In the genomic region with DNA sequence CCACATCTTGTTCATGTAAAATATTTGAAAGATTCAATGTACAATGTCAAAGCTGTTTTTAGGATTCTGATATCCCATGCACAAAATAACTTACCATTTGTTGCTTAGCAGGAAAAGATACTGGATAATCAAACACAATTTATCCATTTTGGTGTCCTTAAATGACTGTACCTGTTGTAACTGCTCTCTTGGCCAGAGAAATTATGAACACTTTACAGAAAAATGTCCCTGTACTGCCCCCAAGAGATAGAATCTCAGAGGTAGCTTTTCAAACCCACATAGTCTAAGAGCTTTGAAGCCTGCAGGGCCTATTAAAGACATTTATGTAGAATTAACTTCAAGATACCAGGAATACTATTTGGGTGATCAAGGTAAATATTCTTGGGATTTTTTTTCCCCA, we compare ENCODE assay signal across 11 cellular contexts. TPM values are rescaled to one million over a fixed set of nuclear protein-coding genes. Genes with fewer than 3 reads are reported as not detected.
DNase-seq lines count a peak whose midpoint lies in the region; ATAC-seq and TF ChIP-seq lines count a peak whose summit lies in the region.
"Had no signal": no experiment of that assay in that cellular context is flagged by ENCODE, and none has a peak within 500 bp of the region (broad histone marks: within the 10 kb centered on the region; RNA-seq: fewer than 3 reads in every experiment).

No MANE protein-coding gene starts in this region.

- DNase-seq in MCF 10A (ENCODE audit: unreplicated experiment): peak; percentile 22
- no peak for DNase-seq in breast epithelium (ENCODE audit: low spot score in 2 of 2)
- DNase-seq in RPMI8226: peak; percentile 38
- DNase-seq in foreskin keratinocyte: no peak
- no peak for DNase-seq in upper lobe of right lung
- no peak for DNase-seq in SK-N-DZ (ENCODE audit: low spot score)
- no peak for DNase-seq in thyroid gland
- no peak for DNase-seq in SHP77 (lab: John Stamatoyannopoulos, UW)
- DNase-seq: retina had no signal

- BruUV-seq in MCF 10A (replicated peaks; lab: Mats Ljungman, UMichigan): no TSS peak

- POLR2A ChIA-PET in MCF 10A (lab: Yijun Ruan, JAX): interaction anchor here (0.9 to 1.2 kb wide), 2 partner anchors 12 to 13 kb away, joined by 3 read pairs; a partner anchor contains a TSS

- no peaks in the 10 kb centered on the region for H3K27me3 Mint-ChIP-seq in MCF 10A (ENCODE audit: insufficient read depth, unreplicated experiment)

- CTCF ChIA-PET in MCF 10A (lab: Yijun Ruan, JAX): interaction anchor here (0.6 to 1.6 kb wide), 4 partner anchors 45 to 60 kb away, joined by 3 to 5 read pairs (median 4); a partner anchor contains a TSS

- H3K4me3 ChIP-seq in breast epithelium (no peak overlapping the region), upper lobe of right lung (no peak overlapping the region), thyroid gland (replicated peaks in 1 of 3) (no peak overlapping the region)
- H3K4me3 ChIP-seq: BLaER1 had no signal

- H3K4me3 Mint-ChIP-seq in MCF 10A (ENCODE audit: unreplicated experiment): no peak overlapping the region

- TF ChIP-seq POLR2A in breast epithelium (IDR thresholded peaks at IDR 0.05) (no peak), thyroid gland (IDR thresholded peaks at IDR 0.05) (no peak)

- no peaks in the 10 kb centered on the region for H3K27me3 ChIP-seq in breast epithelium
- H3K27me3 ChIP-seq in foreskin keratinocyte: no peaks in the 10 kb centered on the region
- no peaks in the 10 kb centered on the region for H3K27me3 ChIP-seq in upper lobe of right lung
- no peaks in the 10 kb centered on the region for H3K27me3 ChIP-seq in thyroid gland
- H3K27me3 ChIP-seq: BLaER1 had no signal

- H3K27ac ChIP-seq in breast epithelium (no peak overlapping the region), foreskin keratinocyte (no peak overlapping the region), upper lobe of right lung (no peak overlapping the region), thyroid gland (no peak overlapping the region)
- H3K27ac ChIP-seq: BLaER1 had no signal

- H3K9me3 ChIP-seq in breast epithelium: no peaks in the 10 kb centered on the region
- no peaks in the 10 kb centered on the region for H3K9me3 ChIP-seq in upper lobe of right lung
- no peaks in the 10 kb centered on the region for H3K9me3 ChIP-seq in thyroid gland
- H3K9me3 ChIP-seq: BLaER1 had no signal

- H3K4me1 ChIP-seq in breast epithelium (no peaks in the 10 kb centered on the region), foreskin keratinocyte (peaks cover 22% of the 10 kb centered on the region), upper lobe of right lung (no peaks in the 10 kb centered on the region), thyroid gland (peaks cover 0 to 20% of the 10 kb centered on the region in 2 donors)

- H3K36me3 ChIP-seq in breast epithelium (no peaks in the 10 kb centered on the region), upper lobe of right lung (no peaks in the 10 kb centered on the region), thyroid gland (no peaks in the 10 kb centered on the region)
- H3K36me3 ChIP-seq: BLaER1 had no signal

- no peaks in the 10 kb centered on the region for H3K9me3 Mint-ChIP-seq in MCF 10A (ENCODE audit: unreplicated experiment)
- H3K9me3 Mint-ChIP-seq: activated naive CD4-positive, alpha-beta T cell treated with anti-CD3 and anti-CD28 coated beads, Interleukin-2, amount 50 U/mL, for 72 hours had no signal

- H3K4me1 Mint-ChIP-seq in MCF 10A (ENCODE audit: insufficient read depth, unreplicated experiment): peaks cover 12% of the 10 kb centered on the region

- H3K36me3 Mint-ChIP-seq in MCF 10A (ENCODE audit: insufficient read depth, unreplicated experiment): no peaks in the 10 kb centered on the region
- H3K36me3 Mint-ChIP-seq: activated naive CD4-positive, alpha-beta T cell treated with anti-CD3 and anti-CD28 coated beads, Interleukin-2, amount 50 U/mL, for 72 hours had no signal

- intact Hi-C loops in MCF 10A (cut with micrococcal nuclease) (loop anchor here (1.0 to 5.0 kb wide), 2 partner anchors 46 to 359 kb away; a partner anchor contains a TSS), breast epithelium (cut with DNase I; ENCODE audit: low total_unique reads) (no loop called here), upper lobe of right lung (cut with DNase I) (no loop called here), thyroid gland (cut with DNase I) (no loop called here)

- peak; percentile 7 for TF ChIP-seq CTCF in MCF 10A (IDR thresholded peaks at IDR 0.05; ENCODE audit: unreplicated experiment)
- no peak for TF ChIP-seq CTCF in breast epithelium (IDR thresholded peaks at IDR 0.05)
- peak; percentile 56 for TF ChIP-seq CTCF in foreskin keratinocyte (conservative IDR thresholded peaks at IDR 0.05)
- no peak for TF ChIP-seq CTCF in upper lobe of right lung (IDR thresholded peaks at IDR 0.05)
- TF ChIP-seq CTCF in thyroid gland (IDR thresholded peaks at IDR 0.05): peak in 3 of 6 experiments; percentile 37 to 66 (median 57)

- no peak overlapping the region for H3K27ac Mint-ChIP-seq in MCF 10A (ENCODE audit: low read depth, unreplicated experiment)
- H3K27ac Mint-ChIP-seq: activated naive CD4-positive, alpha-beta T cell treated with anti-CD3 and anti-CD28 coated beads, Interleukin-2, amount 50 U/mL, for 72 hours had no signal

- no peak for ATAC-seq in foreskin keratinocyte
- ATAC-seq in upper lobe of right lung: peak; percentile 52
- ATAC-seq: activated naive CD4-positive, alpha-beta T cell treated with anti-CD3 and anti-CD28 coated beads, Interleukin-2, amount 50 U/mL, for 72 hours had no signal

RNA-seq across cellular contexts. Expression of a gene that starts 12.2 kb away (rescaled TPM):
- total RNA-seq in MCF 10A (2022): 64.8 and 67.2 TPM in 2 replicates
- total RNA-seq in breast epithelium: 10 to 100 TPM; 33.4 to 37.8 (median 37.3) TPM
- total RNA-seq in foreskin keratinocyte: 40.2 and 45.1 TPM in 2 replicates
- polyA plus RNA-seq in foreskin keratinocyte: 19.2 and 23.4 TPM in 2 replicates
- 40.5 TPM for total RNA-seq in upper lobe of right lung
- 46.8 and 53.0 TPM in 2 replicates for polyA plus RNA-seq in SK-N-DZ (2014; cell fraction: cytosol; rRNA removed)
- polyA plus RNA-seq in SK-N-DZ (2014; cell fraction: nucleus; rRNA removed): 42.1 and 42.3 TPM in 2 replicates
- 10 to 100 TPM; 31.9 to 51.5 (median 46.4) TPM for total RNA-seq in thyroid gland

RNA-seq across cellular contexts. Expression of a gene that starts 46.9 kb away (rescaled TPM):
- total RNA-seq in MCF 10A (2022) (not detected in 2 replicates), breast epithelium (1 to 10 TPM in 1 of 3 donors, under 1 TPM in 2; 0.59 to 3.0 (median 0.66) TPM), foreskin keratinocyte (not detected in 2 replicates), upper lobe of right lung (0.20 TPM), thyroid gland (10 to 100 TPM in 3 of 4 donors, 1 to 10 TPM in 1; 3.9 to 13.3 (median 11.2) TPM)
- not detected in 2 replicates for polyA plus RNA-seq in foreskin keratinocyte
- polyA plus RNA-seq in SK-N-DZ (2014; cell fraction: cytosol; rRNA removed): not detected in 2 replicates
- 0.09 TPM in 1 of 2 replicates, not detected in the other for polyA plus RNA-seq in SK-N-DZ (2014; cell fraction: nucleus; rRNA removed)
- total RNA-seq: activated naive CD4-positive, alpha-beta T cell treated with anti-CD3 and anti-CD28 coated beads, Interleukin-2, amount 50 U/mL, for 72 hours had no signal

Comparison
In these comparisons a context has a peak if more than half of its experiments do, and no peak if none do; other contexts are left out.
1. DNase-seq: peak in MCF 10A (single experiment) and RPMI8226 (single experiment); none in breast epithelium (0 of 2), foreskin keratinocyte (0 of 2), upper lobe of right lung (single experiment), SK-N-DZ (single experiment), thyroid gland (0 of 2) and SHP77 (0 of 2).
2. CTCF ChIP-seq: peak in MCF 10A (single experiment) and foreskin keratinocyte (single experiment); none in breast epithelium (0 of 3) and upper lobe of right lung (single experiment).